Comparison of ENCODE assay signal across 38 cellular contexts in the genomic region with DNA sequence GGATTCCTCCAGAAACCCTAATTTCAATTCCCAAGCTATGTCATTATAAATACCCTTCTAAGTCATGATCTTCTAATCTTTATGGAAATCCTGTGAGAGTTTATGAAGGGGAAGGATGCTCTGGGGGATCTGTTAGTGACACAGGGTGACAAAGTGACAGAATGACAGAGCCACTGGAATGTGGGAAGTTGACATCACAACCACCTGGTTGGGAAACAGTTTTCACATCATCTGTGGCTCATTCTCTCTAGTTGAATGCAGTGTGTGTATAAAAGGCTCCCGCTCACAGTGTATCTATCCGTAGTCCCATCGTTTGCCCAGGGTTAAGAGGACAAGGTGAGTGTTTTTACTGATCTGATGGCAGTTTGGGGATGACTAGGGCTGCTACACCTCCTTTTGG. TPM values are rescaled to one million over a fixed set of nuclear protein-coding genes. Genes with fewer than 3 reads are reported as not detected.
"Had no signal": no experiment of that assay in that cellular context is flagged by ENCODE, and none has a peak within 500 bp of the region (broad histone marks: within the 10 kb centered on the region; RNA-seq: fewer than 3 reads in every experiment).

A gene with protein sequence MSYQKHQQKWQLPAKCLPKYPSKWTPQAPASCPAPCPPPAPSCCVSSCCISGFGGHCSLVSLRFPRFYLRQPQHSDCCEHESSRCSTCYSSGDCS (plus strand): TSS at position 301 of the 400 bp plus-strand sequence. CDS start 702 bp downstream, outside the sequence.

- H3K27me3 ChIP-seq: MG63 had no signal

- H3K4me3 ChIP-seq: MG63 had no signal

- H3K9me3 ChIP-seq: MG63 had no signal

- H3K36me3 ChIP-seq: MG63 had no signal

- DNase-seq: Karpas-422, Kasumi-1, MG63, MM.1S, MV-4-11, NCI-H1048, NCI-H1092, NCI-H1092 treated with DMSO at 0.1 percent for 48 hours, NCI-H1105, NCI-H1105 treated with DMSO at 0.1 percent for 48 hours, NCI-H1417, NCI-H1417 treated with DMSO at 0.1 percent for 48 hours, NCI-H1436, NCI-H1436 treated with DMSO at 0.1 percent for 48 hours, NCI-H146, NCI-H1694, NCI-H1694 treated with DMSO at 0.1 percent for 48 hours, NCI-H187, NCI-H187 treated with DMSO at 0.1 percent for 48 hours, NCI-H1930, NCI-H2029, NCI-H2029 treated with DMSO at 0.1 percent for 48 hours, NCI-H2081, NCI-H2081 treated with DMSO at 0.1 percent for 48 hours, NCI-H2107, NCI-H2171, NCI-H2171 treated with DMSO at 0.1 percent for 48 hours, NCI-H2227 treated with DMSO at 0.1 percent for 48 hours, NCI-H226, NCI-H345, NCI-H446, NCI-H446 treated with DMSO at 0.1 percent for 48 hours, NCI-H510A had no signal

- H3K27ac ChIP-seq: KMS-11 had no signal

- H3K9ac ChIP-seq: KMS-11 had no signal

RNA-seq across cellular contexts. Expression of the gene that starts here (rescaled TPM):
- total RNA-seq: LHCN-M2, M059J, MCF 10A, NCI-H460 had no signal
